ENCODE assay signal across 9 cellular contexts in genomic region chr13:102680842-102681725, GRCh38. TPM values are rescaled to one million over a fixed set of nuclear protein-coding genes. Genes with fewer than 3 reads are reported as not detected.
A peak's percentile ranks its signal among the peaks of the same experiment; 100 is the strongest.
DNase-seq lines count a peak whose midpoint lies in the region; ATAC-seq and TF ChIP-seq lines count a peak whose summit lies in the region.
"Had no signal": no experiment of that assay in that cellular context is flagged by ENCODE, and none has a peak within 500 bp of the region (broad histone marks: within the 10 kb centered on the region; RNA-seq: fewer than 3 reads in every experiment).

No MANE protein-coding gene starts in this region.

- no peaks in the 10 kb centered on the region for H3K9me3 ChIP-seq in right lobe of liver
- no peaks in the 10 kb centered on the region for H3K9me3 ChIP-seq in smooth muscle cell (replicated peaks; ENCODE audit: low read depth)
- no peaks in the 10 kb centered on the region for H3K9me3 ChIP-seq in aorta (ENCODE audit: control insufficient read depth, low read length)

- no peak overlapping the region for H3K4me2 ChIP-seq in smooth muscle cell

- H3K4me3 ChIP-seq in right lobe of liver (no peak overlapping the region), smooth muscle cell (no peak overlapping the region), aorta (ENCODE audit: low read length in 2 of 2) (no peak overlapping the region)

- peak overlapping the region; percentile 55 for H3K27ac Mint-ChIP-seq in T-helper 1 cell treated with Interleukin-12 subunit alpha and Interleukin-12 subunit beta and Interleukin-4 antibody, amounts not matched to agents 30 μg/mL and 1 μg/mL, for 36 hours

- H3K27ac ChIP-seq in right lobe of liver = no peak overlapping the region
- H3K27ac ChIP-seq in smooth muscle cell (ENCODE audit: low read depth) = no peak overlapping the region
- no peak overlapping the region for H3K27ac ChIP-seq in aorta (ENCODE audit: low read depth in 1 of 2, low read length in 2 of 2)

- no peaks in the 10 kb centered on the region for H3K9me3 Mint-ChIP-seq in T-helper 1 cell treated with Interleukin-12 subunit alpha and Interleukin-12 subunit beta and Interleukin-4 antibody, amounts not matched to agents 30 μg/mL and 1 μg/mL, for 36 hours

- H3K27me3 Mint-ChIP-seq in T-helper 1 cell treated with Interleukin-12 subunit alpha and Interleukin-12 subunit beta and Interleukin-4 antibody, amounts not matched to agents 30 μg/mL and 1 μg/mL, for 36 hours (ENCODE audit: low read depth) = no peaks in the 10 kb centered on the region

- H3K79me2 ChIP-seq in smooth muscle cell (ENCODE audit: low read depth) = no peaks in the 10 kb centered on the region

- H3K27me3 ChIP-seq in right lobe of liver (no peaks in the 10 kb centered on the region), smooth muscle cell (ENCODE audit: low read depth) (no peaks in the 10 kb centered on the region), aorta (ENCODE audit: control insufficient read depth in 1 of 2, insufficient read depth in 2 of 2, low read length in 1 of 2) (no peaks in the 10 kb centered on the region)

- TF ChIP-seq CTCF in right lobe of liver (IDR thresholded peaks at IDR 0.05) (no peak), smooth muscle cell (IDR thresholded peaks at IDR 0.05; ENCODE audit: borderline replicate concordance, insufficient read depth, poor library complexity, severe bottlenecking) (no peak)

- intact Hi-C loops in right lobe of liver (cut with DNase I) = no loop called here
- intact Hi-C loops in aorta (cut with DNase I) = no loop called here

- H3K36me3 Mint-ChIP-seq in T-helper 1 cell treated with Interleukin-12 subunit alpha and Interleukin-12 subunit beta and Interleukin-4 antibody, amounts not matched to agents 30 μg/mL and 1 μg/mL, for 36 hours (ENCODE audit: low read depth) = peaks cover 30% of the 10 kb centered on the region

- peaks cover 31% of the 10 kb centered on the region for H3K4me1 Mint-ChIP-seq in T-helper 1 cell treated with Interleukin-12 subunit alpha and Interleukin-12 subunit beta and Interleukin-4 antibody, amounts not matched to agents 30 μg/mL and 1 μg/mL, for 36 hours (ENCODE audit: low read depth)

- H3K4me1 ChIP-seq in right lobe of liver (no peaks in the 10 kb centered on the region), smooth muscle cell (ENCODE audit: low read depth) (no peaks in the 10 kb centered on the region), aorta (ENCODE audit: control insufficient read depth in 1 of 2, insufficient read depth in 2 of 2, low read length in 2 of 2) (no peaks in the 10 kb centered on the region)

- no peak overlapping the region for H2AFZ ChIP-seq in smooth muscle cell (ENCODE audit: low read depth)

- peaks cover 0 to 26% (median 12%) of the 10 kb centered on the region in 4 donors for H3K36me3 ChIP-seq in right lobe of liver
- H3K36me3 ChIP-seq in smooth muscle cell (ENCODE audit: low read depth) = peaks cover 8% of the 10 kb centered on the region
- H3K36me3 ChIP-seq in aorta (ENCODE audit: control insufficient read depth in 1 of 2, insufficient read depth in 2 of 2, low read length in 1 of 2) = peaks cover 0 to 3% of the 10 kb centered on the region in 2 donors

- ATAC-seq in right lobe of liver (peak; percentile 21 to 50 (median 43)), aorta (ENCODE audit: low FRiP score) (no peak), GM21526 (IDR thresholded peaks at IDR 0.05; ENCODE audit: low FRiP score, unreplicated experiment) (no peak)

- 37% methylated on average over 4 of the region's 5 CpGs for WGBS in right lobe of liver (ENCODE audit: insufficient coverage, low coverage, low lambda C conversion rate, missing lambda C conversion rate)
- WGBS in smooth muscle cell (ENCODE audit: low lambda C conversion rate) = 85% methylated on average over 5 of the region's 5 CpGs
- 74 to 77% methylated on average over 5 of the region's 5 CpGs for WGBS in aorta, 2 donors

- peaks cover 3% of the 10 kb centered on the region for H3F3A ChIP-seq in smooth muscle cell (ENCODE audit: low read depth)

- no peak for TF ChIP-seq POLR2A in right lobe of liver (IDR thresholded peaks at IDR 0.05)

- H3K9ac ChIP-seq in smooth muscle cell (ENCODE audit: low read depth) = no peak overlapping the region

- H4K20me1 ChIP-seq in smooth muscle cell (ENCODE audit: low read depth) = no peaks in the 10 kb centered on the region

- peak overlapping the region; percentile 23 for H3K4me3 Mint-ChIP-seq in T-helper 1 cell treated with Interleukin-12 subunit alpha and Interleukin-12 subunit beta and Interleukin-4 antibody, amounts not matched to agents 30 μg/mL and 1 μg/mL, for 36 hours

- DNase-seq in GM04503 (ENCODE audit: low read depth) (peak; percentile 34), HCEC 1CT (peak; percentile 3), right lobe of liver (no peak), smooth muscle cell (lab: John Stamatoyannopoulos, UW; ENCODE audit: unreplicated experiment) (no peak), NCI-H2107 (lab: John Stamatoyannopoulos, UW) (no peak), aorta (no peak)

RNA-seq across cellular contexts. Expression of gene METTL21C, which starts 13.8 kb away (rescaled TPM):
- total RNA-seq in right lobe of liver = not detected
- total RNA-seq in smooth muscle cell = not detected in 2 replicates
- polyA plus RNA-seq in smooth muscle cell = not detected in 2 replicates
- total RNA-seq in aorta = not detected
- not detected for polyA plus RNA-seq in aorta
- polyA plus RNA-seq: adipose tissue had no signal

Comparison
In these comparisons a context has a peak if more than half of its experiments do, and no peak if none do; other contexts are left out.
1. DNase-seq: peak in GM04503 (single experiment) and HCEC 1CT (single experiment); none in right lobe of liver (0 of 3), smooth muscle cell (single experiment), NCI-H2107 (single experiment) and aorta (0 of 2).
2. ATAC-seq: peak in right lobe of liver (4 of 4); none in aorta (single experiment) and GM21526 (single experiment).